Comparison of ENCODE assay signal across 8 cellular contexts in genomic region chr1:193479187-193479586, GRCh38.
DNase-seq lines count a peak whose midpoint lies in the region; ATAC-seq, FAIRE-seq and TF ChIP-seq lines count a peak whose summit lies in the region.

No MANE protein-coding gene starts in this region.

- H3K27ac ChIP-seq in A549 (no peak overlapping the region), HL-60 (replicated peaks) (no peak overlapping the region)

- no peak overlapping the region for H3K4me2 ChIP-seq in A549

- H3K4me3 ChIP-seq in A549 (no peak overlapping the region), HL-60 (replicated peaks; ENCODE audit: insufficient read depth, low read length) (no peak overlapping the region)

- peak; percentile 43 for FAIRE-seq in A549 (lab: Jason Lieb, UNC)

- ATAC-seq in A549 = no peak
- ATAC-seq in GM21381 (IDR thresholded peaks at IDR 0.05; ENCODE audit: unreplicated experiment) = peak; percentile 99

- WGBS in A549 (ENCODE audit: missing lambda C conversion rate) = 68% methylated on average over 3 of the region's 3 CpGs

- DNase-seq in A549 (ENCODE audit: low read depth in 1 of 2, low spot score in 1 of 2) (no peak), HL-60 (ENCODE audit: low read depth in 1 of 2, low spot score in 1 of 2) (peak; percentile 54 to 71), activated T-cell treated with anti-CD3 and anti-CD28 coated beads for 4 hours (peak; percentile 33), ACHN (no peak), epidermal melanocyte (ENCODE audit: insufficient read length, low spot score) (no peak), HK-2 (ENCODE audit: unreplicated experiment) (no peak)
- peak; percentile 31 for DNase-seq in stimulated activated CD4-positive, alpha-beta T cell treated with anti-CD3 and anti-CD28 coated beads, Interleukin-2, amount 100 ng/mL, for 4 hours (ENCODE audit: low read depth)

- POLR2A ChIA-PET in A549 (lab: Yijun Ruan, JAX) = no interaction called here

- H3K9me3 ChIP-seq in A549 = no peaks in the 10 kb centered on the region

- TF ChIP-seq CTCF in A549 (IDR thresholded peaks at IDR 0.05) = no peak
- no peak for TF ChIP-seq CTCF in HL-60 (IDR thresholded peaks at IDR 0.05; ENCODE audit: insufficient read depth, low read length)

- no peak for TF ChIP-seq EP300 in A549 (IDR thresholded peaks at IDR 0.05)

- CTCF ChIA-PET in A549 (lab: Yijun Ruan, JAX) = no interaction called here

- in situ Hi-C loops in ACHN (cut with HindIII; ENCODE audit: low pct_ligation_motif_present, low pct_unique_long_range_greater_than_20kb, low sequenced_read_pairs) = no loop called here

- no peaks in the 10 kb centered on the region for H3K4me1 ChIP-seq in A549

- no peaks in the 10 kb centered on the region for H3K27me3 ChIP-seq in HL-60 (ENCODE audit: insufficient read depth, poor library complexity, severe bottlenecking)

- TF ChIP-seq POLR2A in A549 (IDR thresholded peaks at IDR 0.05; ENCODE audit: low read length) = no peak

- no peak for TF ChIP-seq RAD21 in A549 (conservative IDR thresholded peaks at IDR 0.05 in 1 of 2, IDR thresholded peaks at IDR 0.05 in 1 of 2)

TF ChIP-seq in A549, 52 proteins besides CTCF, POLR2A, EP300 and RAD21:
- TF ChIP-seq, protein P1, sequence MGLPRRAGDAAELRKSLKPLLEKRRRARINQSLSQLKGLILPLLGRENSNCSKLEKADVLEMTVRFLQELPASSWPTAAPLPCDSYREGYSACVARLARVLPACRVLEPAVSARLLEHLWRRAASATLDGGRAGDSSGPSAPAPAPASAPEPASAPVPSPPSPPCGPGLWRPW (IDR thresholded peaks at IDR 0.05) = no peak
- TF ChIP-seq TP53 (CRISPR knock-in tag; IDR thresholded peaks at IDR 0.05) = no peak
- TF ChIP-seq, protein P2, sequence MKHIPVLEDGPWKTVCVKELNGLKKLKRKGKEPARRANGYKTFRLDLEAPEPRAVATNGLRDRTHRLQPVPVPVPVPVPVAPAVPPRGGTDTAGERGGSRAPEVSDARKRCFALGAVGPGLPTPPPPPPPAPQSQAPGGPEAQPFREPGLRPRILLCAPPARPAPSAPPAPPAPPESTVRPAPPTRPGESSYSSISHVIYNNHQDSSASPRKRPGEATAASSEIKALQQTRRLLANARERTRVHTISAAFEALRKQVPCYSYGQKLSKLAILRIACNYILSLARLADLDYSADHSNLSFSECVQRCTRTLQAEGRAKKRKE (CRISPR knock-in tag; IDR thresholded peaks at IDR 0.05; ENCODE audit: low read depth) = no peak

Comparison
In these comparisons a context has a peak if more than half of its experiments do, and no peak if none do; other contexts are left out.
1. DNase-seq: peak in HL-60 (2 of 2), activated T-cell treated with anti-CD3 and anti-CD28 coated beads for 4 hours (single experiment) and stimulated activated CD4-positive, alpha-beta T cell treated with anti-CD3 and anti-CD28 coated beads, Interleukin-2, amount 100 ng/mL, for 4 hours (single experiment); none in A549 (0 of 2), ACHN (single experiment), epidermal melanocyte (single experiment) and HK-2 (single experiment).